ENCODE assay signal across 30 cellular contexts in genomic region chr10:104052351-104052885, GRCh38. TPM values are rescaled to one million over a fixed set of nuclear protein-coding genes. Genes with fewer than 3 reads are reported as not detected.
DNase-seq lines count a peak whose midpoint lies in the region; ATAC-seq and TF ChIP-seq lines count a peak whose summit lies in the region.
"Had no signal": no experiment of that assay in that cellular context is flagged by ENCODE, and none has a peak within 500 bp of the region (broad histone marks: within the 10 kb centered on the region; RNA-seq: fewer than 3 reads in every experiment).

No MANE protein-coding gene starts in this region.

- H3K36me3 ChIP-seq in RWPE2 (ENCODE audit: low read depth): peaks cover 97% of the 10 kb centered on the region
- no peaks in the 10 kb centered on the region for H3K36me3 ChIP-seq in mucosa of rectum (ENCODE audit: control insufficient read depth in 2 of 2, insufficient read depth in 2 of 2, low read length in 2 of 2)
- H3K36me3 ChIP-seq in H7 (replicated peaks; ENCODE audit: control insufficient read depth, insufficient read depth, low read length): no peaks in the 10 kb centered on the region
- H3K36me3 ChIP-seq in naive thymus-derived CD4-positive, alpha-beta T cell (ENCODE audit: control insufficient read depth in 2 of 3, insufficient read depth in 3 of 3, low read length in 3 of 3): no peaks in the 10 kb centered on the region
- H3K36me3 ChIP-seq: BE2C, HAP-1, tibial nerve had no signal

- H3K36me3 Mint-ChIP-seq in Calu3 (ENCODE audit: insufficient read depth, unreplicated experiment): no peaks in the 10 kb centered on the region
- peaks cover 0 to 4% (median 0%) of the 10 kb centered on the region in 5 donors for H3K36me3 Mint-ChIP-seq in naive thymus-derived CD4-positive, alpha-beta T cell
- H3K36me3 Mint-ChIP-seq: activated CD4-positive, alpha-beta memory T cell treated with anti-CD3 and anti-CD28 coated beads for 36 hours; CD8-positive, alpha-beta memory T cell; naive B cell had no signal

- TF ChIP-seq CTCF in Calu3 (IDR thresholded peaks at IDR 0.05; ENCODE audit: unreplicated experiment): no peak
- TF ChIP-seq CTCF in RWPE2 (IDR thresholded peaks at IDR 0.05; ENCODE audit: poor library complexity, severe bottlenecking): no peak
- TF ChIP-seq CTCF in fibroblast of the aortic adventitia (IDR thresholded peaks at IDR 0.05; ENCODE audit: insufficient read depth, low read length): no peak

- no peaks in the 10 kb centered on the region for H3K27me3 Mint-ChIP-seq in Calu3 (ENCODE audit: unreplicated experiment)
- H3K27me3 Mint-ChIP-seq in naive thymus-derived CD4-positive, alpha-beta T cell: no peaks in the 10 kb centered on the region
- H3K27me3 Mint-ChIP-seq: activated CD4-positive, alpha-beta memory T cell treated with anti-CD3 and anti-CD28 coated beads for 36 hours; activated naive CD8-positive, alpha-beta T cell treated with anti-CD3 and anti-CD28 coated beads, Interleukin-2, amount 50 U/mL, for 24 hours had no signal

- peaks cover 16% of the 10 kb centered on the region for H3K4me1 Mint-ChIP-seq in Calu3 (ENCODE audit: low read depth, unreplicated experiment)
- peaks cover 0 to 3% (median 0%) of the 10 kb centered on the region in 7 donors for H3K4me1 Mint-ChIP-seq in naive thymus-derived CD4-positive, alpha-beta T cell
- H3K4me1 Mint-ChIP-seq: CD8-positive, alpha-beta memory T cell; central memory CD8-positive, alpha-beta T cell; naive B cell had no signal

- H3K9ac ChIP-seq in mucosa of rectum (ENCODE audit: low read depth in 1 of 2, low read length in 2 of 2): no peak overlapping the region

- H3K27ac Mint-ChIP-seq in Calu3 (ENCODE audit: unreplicated experiment): peak overlapping the region; percentile 1
- H3K27ac Mint-ChIP-seq in naive thymus-derived CD4-positive, alpha-beta T cell: no peak overlapping the region
- H3K27ac Mint-ChIP-seq: activated CD4-positive, alpha-beta memory T cell treated with anti-CD3 and anti-CD28 coated beads for 36 hours; activated naive CD8-positive, alpha-beta T cell treated with anti-CD3 and anti-CD28 coated beads, Interleukin-2, amount 50 U/mL, for 24 hours; T-helper 17 cell had no signal

- CTCF ChIA-PET in Calu3 (lab: Charles Lee): no interaction called here
- CTCF ChIA-PET in naive thymus-derived CD4-positive, alpha-beta T cell (lab: Charles Lee): no interaction called here

- peak overlapping the region; percentile 79 for H3K27ac ChIP-seq in RWPE2 (ENCODE audit: poor library complexity, severe bottlenecking)
- H3K27ac ChIP-seq in mucosa of rectum (ENCODE audit: low read depth in 2 of 2, low read length in 2 of 2): peak overlapping the region; percentile 84 to 87
- H3K27ac ChIP-seq in naive thymus-derived CD4-positive, alpha-beta T cell (ENCODE audit: low read depth, low read length): no peak overlapping the region
- H3K27ac ChIP-seq: body of pancreas, psoas muscle, SK-N-MC had no signal

- no peak for ATAC-seq in RWPE2 (ENCODE audit: low read depth)
- no peak for ATAC-seq in GM19467 (IDR thresholded peaks at IDR 0.05; ENCODE audit: unreplicated experiment)
- no peak for ATAC-seq in naive thymus-derived CD4-positive, alpha-beta T cell
- ATAC-seq: activated CD4-positive, CD25-positive, alpha-beta regulatory T cell treated with anti-CD3 and anti-CD28 coated beads, Interleukin-2, amount 50 U/mL, for 24 hours; activated naive CD8-positive, alpha-beta T cell treated with anti-CD3 and anti-CD28 coated beads, Interleukin-2, amount 50 U/mL, for 24 hours; body of pancreas; psoas muscle; T-helper 17 cell had no signal

- intact Hi-C loops in Calu3 (cut with micrococcal nuclease; ENCODE audit: unreplicated experiment): no loop called here
- intact Hi-C loops in naive thymus-derived CD4-positive, alpha-beta T cell (cut with micrococcal nuclease): no loop called here

- H3K9me3 Mint-ChIP-seq in Calu3 (ENCODE audit: low read depth, unreplicated experiment): no peaks in the 10 kb centered on the region
- H3K9me3 Mint-ChIP-seq in naive thymus-derived CD4-positive, alpha-beta T cell: peaks cover 0 to 1% (median 0%) of the 10 kb centered on the region in 11 donors
- H3K9me3 Mint-ChIP-seq: activated CD4-positive, alpha-beta memory T cell treated with anti-CD3 and anti-CD28 coated beads for 36 hours; activated naive CD8-positive, alpha-beta T cell treated with anti-CD3 and anti-CD28 coated beads, Interleukin-2, amount 50 U/mL, for 24 hours; CD8-positive, alpha-beta memory T cell; central memory CD8-positive, alpha-beta T cell; naive B cell had no signal

- no TSS peak for BruUV-seq in Calu3 (replicated peaks; lab: Mats Ljungman, UMichigan)

- H3K4me3 ChIP-seq in RWPE2 (ENCODE audit: severe bottlenecking) (no peak overlapping the region), fibroblast of the aortic adventitia (ENCODE audit: low read depth, low read length) (no peak overlapping the region), mucosa of rectum (ENCODE audit: low read length in 2 of 2) (peak overlapping the region; percentile 15 to 31), H7 (ENCODE audit: insufficient read depth, low read depth, low read length) (no peak overlapping the region)
- no peak overlapping the region for H3K4me3 ChIP-seq in naive thymus-derived CD4-positive, alpha-beta T cell (ENCODE audit: low read length)
- H3K4me3 ChIP-seq: body of pancreas, HAP-1, psoas muscle, SK-N-MC, tibial nerve had no signal

- POLR2A ChIA-PET in naive thymus-derived CD4-positive, alpha-beta T cell (lab: Charles Lee): no interaction called here

- H3K4me3 Mint-ChIP-seq in Calu3 (ENCODE audit: low read depth, unreplicated experiment): no peak overlapping the region
- H3K4me3 Mint-ChIP-seq in naive thymus-derived CD4-positive, alpha-beta T cell: no peak overlapping the region
- H3K4me3 Mint-ChIP-seq: activated CD4-positive, alpha-beta memory T cell treated with anti-CD3 and anti-CD28 coated beads for 36 hours; activated naive CD8-positive, alpha-beta T cell treated with anti-CD3 and anti-CD28 coated beads, Interleukin-2, amount 50 U/mL, for 24 hours; CD8-positive, alpha-beta memory T cell; central memory CD8-positive, alpha-beta T cell; naive B cell; T-helper 17 cell had no signal

- peaks cover 29% of the 10 kb centered on the region for H3K4me1 ChIP-seq in RWPE2 (ENCODE audit: insufficient read depth, poor library complexity, severe bottlenecking)
- H3K4me1 ChIP-seq in mucosa of rectum (ENCODE audit: control insufficient read depth in 2 of 2, insufficient read depth in 2 of 2, low read length in 2 of 2): peaks cover 37 to 40% of the 10 kb centered on the region in 2 donors
- no peaks in the 10 kb centered on the region for H3K4me1 ChIP-seq in naive thymus-derived CD4-positive, alpha-beta T cell (ENCODE audit: control insufficient read depth in 2 of 2, insufficient read depth in 2 of 2, low read length in 2 of 2)
- H3K4me1 ChIP-seq: BE2C, body of pancreas, HAP-1, psoas muscle, tibial nerve had no signal

- DNase-seq in Calu3: no peak
- no peak for DNase-seq in RWPE2 (ENCODE audit: low spot score)
- DNase-seq in fibroblast of the aortic adventitia (ENCODE audit: low read depth): peak; percentile 56
- DNase-seq in anterior cingulate cortex (lab: John Stamatoyannopoulos, UW): no peak
- DNase-seq in H7: no peak
- DNase-seq in naive thymus-derived CD4-positive, alpha-beta T cell: no peak
- DNase-seq: ACHN; activated CD4-positive, alpha-beta memory T cell treated with anti-CD3 and anti-CD28 coated beads for 36 hours; activated naive CD4-positive, alpha-beta T cell; activated naive CD8-positive, alpha-beta T cell treated with anti-CD3 and anti-CD28 coated beads, Interleukin-2, amount 50 U/mL, for 24 hours; BE2C; body of pancreas; CD8-positive, alpha-beta memory T cell; DMS 273 treated with DMSO at 0.1 percent for 48 hours; hippocampal formation; naive B cell; NCI-H1092; NCI-H187; NCI-H510A; occipital lobe; psoas muscle; stimulated activated CD4-positive, alpha-beta T cell treated with anti-CD3 and anti-CD28 coated beads, Interleukin-4, amount 100 ng/mL, for 24 hours; T-helper 17 cell had no signal

- no peaks in the 10 kb centered on the region for H3K27me3 ChIP-seq in RWPE2 (ENCODE audit: insufficient read depth, poor library complexity, severe bottlenecking)
- H3K27me3 ChIP-seq in mucosa of rectum (ENCODE audit: control insufficient read depth in 2 of 2, insufficient read depth in 2 of 2, low read length in 2 of 2): no peaks in the 10 kb centered on the region
- H3K27me3 ChIP-seq in H7 (ENCODE audit: control insufficient read depth, insufficient read depth, low read length): no peaks in the 10 kb centered on the region
- no peaks in the 10 kb centered on the region for H3K27me3 ChIP-seq in naive thymus-derived CD4-positive, alpha-beta T cell (ENCODE audit: control insufficient read depth in 2 of 2, insufficient read depth in 2 of 2, low read length in 2 of 2)
- H3K27me3 ChIP-seq: BE2C, body of pancreas, tibial nerve had no signal

- H3K9me3 ChIP-seq in RWPE2 (ENCODE audit: severe bottlenecking) (no peaks in the 10 kb centered on the region), mucosa of rectum (ENCODE audit: control insufficient read depth in 2 of 2, low read length in 2 of 2) (no peaks in the 10 kb centered on the region)
- no peaks in the 10 kb centered on the region for H3K9me3 ChIP-seq in naive thymus-derived CD4-positive, alpha-beta T cell (ENCODE audit: control insufficient read depth in 2 of 3, low read length in 3 of 3)
- H3K9me3 ChIP-seq: BE2C, body of pancreas, HAP-1, psoas muscle, tibial nerve had no signal

RNA-seq across cellular contexts. Expression of gene COL17A1, which starts 33.3 kb away (rescaled TPM):
- total RNA-seq in Calu3 (2022) (0.73 and 1.0 TPM in 2 replicates), fibroblast of the aortic adventitia (ENCODE audit: low replicate concordance) (2.0 and 2.3 TPM in 2 replicates)
- 0.59 and 1.0 TPM in 2 replicates for total RNA-seq in H7 (2014; rRNA removed; shearing (Covaris generic))
- not detected for total RNA-seq in naive thymus-derived CD4-positive, alpha-beta T cell
- polyA plus RNA-seq in naive thymus-derived CD4-positive, alpha-beta T cell: not detected
- total RNA-seq: activated CD4-positive, alpha-beta memory T cell treated with anti-CD3 and anti-CD28 coated beads for 36 hours; CD8-positive, alpha-beta memory T cell; occipital lobe; T-helper 17 cell had no signal
- polyA plus RNA-seq: CD8-positive, alpha-beta memory T cell had no signal

Comparison
In these comparisons a context has a peak if more than half of its experiments do, and no peak if none do; other contexts are left out.
1. H3K4me3 ChIP-seq: peak in mucosa of rectum (2 of 2); none in RWPE2 (single experiment), fibroblast of the aortic adventitia (single experiment), H7 (single experiment) and naive thymus-derived CD4-positive, alpha-beta T cell (single experiment).